In the genomic region with DNA sequence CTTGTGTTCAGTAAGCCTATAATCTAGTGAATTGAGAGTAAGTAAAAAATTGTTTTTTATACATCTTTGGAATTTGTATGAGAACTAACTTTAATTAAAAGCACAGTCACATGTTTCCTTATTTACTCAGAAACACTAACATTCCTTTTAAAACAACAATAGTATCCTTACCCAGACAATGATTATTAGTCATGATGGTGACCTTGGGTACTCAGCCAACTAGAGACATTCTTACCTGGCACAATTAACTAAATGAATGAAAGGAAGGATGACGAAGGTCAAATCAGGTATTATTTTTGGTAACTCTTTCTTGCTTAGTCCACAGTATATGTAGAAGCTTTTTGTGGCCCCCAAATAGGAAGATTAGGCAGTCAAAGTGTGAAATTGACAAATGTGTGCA, we compare ENCODE assay signal across 21 cellular contexts.
"Had no signal": no experiment of that assay in that cellular context is flagged by ENCODE, and none has a peak within 500 bp of the region (broad histone marks: within the 10 kb centered on the region; RNA-seq: fewer than 3 reads in every experiment).

No MANE protein-coding gene starts in this region.

- FAIRE-seq: HTR-8/SVneo, K562 had no signal

- ATAC-seq: K562, Panc1, PC-3 had no signal

- H3K4me2 ChIP-seq: KMS-11 had no signal

- H3K4me3 ChIP-seq: K562 had no signal

- H3K9ac ChIP-seq: KMS-11 had no signal

- DNase-seq: Kasumi-1, MM.1S, NCI-H1105 treated with DMSO at 0.1 percent for 48 hours, NCI-H1436, NCI-H187, NCI-H2029, NCI-H2081 treated with DMSO at 0.1 percent for 48 hours, NCI-H2171, NCI-H226, NCI-H446, NCI-H510A, NCI-H524 treated with DMSO at 0.1 percent for 48 hours, NCI-H69, NCI-H774, PC-3, SHP77 had no signal

- H3K27ac ChIP-seq: KMS-11, RWPE1 had no signal
